ENCODE assay signal across 8 cellular contexts in genomic region chr7:2844153-2845077, GRCh38. TPM values are rescaled to one million over a fixed set of nuclear protein-coding genes. Genes with fewer than 3 reads are reported as not detected.
DNase-seq lines count a peak whose midpoint lies in the region; ATAC-seq and TF ChIP-seq lines count a peak whose summit lies in the region.

GNA12 (minus strand) TSS chr7:2844308; CDS start chr7:2844161, 147 bp downstream.

- no peaks in the 10 kb centered on the region for H3K36me3 Mint-ChIP-seq in activated naive CD4-positive, alpha-beta T cell treated with anti-CD3 and anti-CD28 coated beads, Interleukin-2, amount 50 U/mL, for 24 hours

- peak within 1 kb of the TSS; percentile 35 for H3K27ac Mint-ChIP-seq in activated naive CD4-positive, alpha-beta T cell treated with anti-CD3 and anti-CD28 coated beads, Interleukin-2, amount 50 U/mL, for 24 hours

- peak within 1 kb of the TSS; percentile 66 for H3K27ac ChIP-seq in osteoblast (ENCODE audit: low read depth, low read length)
- no peak within 1 kb of the TSS for H3K27ac ChIP-seq in thoracic aorta

- peak within 1 kb of the TSS; percentile 97 for H2AFZ ChIP-seq in osteoblast (ENCODE audit: low read length)

- H3K4me3 ChIP-seq in GM06990 (replicated peaks; ENCODE audit: low read depth, low read length) (peak within 1 kb of the TSS; percentile 79), osteoblast (ENCODE audit: insufficient read depth, low read length) (peak within 1 kb of the TSS; percentile 80), thoracic aorta (peak within 1 kb of the TSS; percentile 86)

- H3K4me3 Mint-ChIP-seq in activated naive CD4-positive, alpha-beta T cell treated with anti-CD3 and anti-CD28 coated beads, Interleukin-2, amount 50 U/mL, for 24 hours, result peak within 1 kb of the TSS; percentile 88

- no peak for TF ChIP-seq CTCF in GM06990 (IDR thresholded peaks at IDR 0.05; ENCODE audit: insufficient read depth, low read length, poor library complexity, severe bottlenecking)
- TF ChIP-seq CTCF in osteoblast (IDR thresholded peaks at IDR 0.05; ENCODE audit: extremely low read depth, low read depth, low read length), result no peak
- TF ChIP-seq CTCF in thoracic aorta (IDR thresholded peaks at IDR 0.05), result no peak

- peak within 1 kb of the TSS; percentile 99 for H3K4me2 ChIP-seq in osteoblast (ENCODE audit: insufficient read depth, low read length)

- H3K27me3 ChIP-seq in GM06990 (replicated peaks; ENCODE audit: control insufficient read depth, insufficient read depth, low read length) (no peaks in the 10 kb centered on the region), osteoblast (ENCODE audit: insufficient read depth, low read length) (no peaks in the 10 kb centered on the region), thoracic aorta (replicated peaks; ENCODE audit: insufficient read depth) (no peaks in the 10 kb centered on the region)

- no peaks in the 10 kb centered on the region for H3K9me3 ChIP-seq in osteoblast (ENCODE audit: low read depth, low read length)
- no peaks in the 10 kb centered on the region for H3K9me3 ChIP-seq in thoracic aorta

- ATAC-seq in HG02588 (IDR thresholded peaks at IDR 0.05; ENCODE audit: unreplicated experiment) (peak; percentile 93), SK-N-SH treated with all-trans-retinoic acid at 6 μM for 48 hours (peak; percentile 99), thoracic aorta (ENCODE audit: insufficient number of reproducible peaks, low FRiP score, low read depth) (peak; percentile 98)

- peaks cover 17% of the 10 kb centered on the region for H3K4me1 ChIP-seq in osteoblast (ENCODE audit: insufficient read depth, low read length)
- peaks cover 16 to 28% of the 10 kb centered on the region in 2 donors for H3K4me1 ChIP-seq in thoracic aorta (ENCODE audit: control insufficient read depth in 1 of 2, low read depth in 2 of 2)

- no peaks in the 10 kb centered on the region for H3K27me3 Mint-ChIP-seq in activated naive CD4-positive, alpha-beta T cell treated with anti-CD3 and anti-CD28 coated beads, Interleukin-2, amount 50 U/mL, for 24 hours

- peaks cover 49% of the 10 kb centered on the region for H3K4me1 Mint-ChIP-seq in activated naive CD4-positive, alpha-beta T cell treated with anti-CD3 and anti-CD28 coated beads, Interleukin-2, amount 50 U/mL, for 24 hours

- H3K36me3 ChIP-seq in GM06990 (ENCODE audit: control insufficient read depth, insufficient read depth, low read length) (no peaks in the 10 kb centered on the region), osteoblast (ENCODE audit: insufficient read depth, low read length) (peaks cover 10% of the 10 kb centered on the region), thoracic aorta (no peaks in the 10 kb centered on the region)

- H4K20me1 ChIP-seq in osteoblast (ENCODE audit: insufficient read depth, low read length), result peaks cover 21% of the 10 kb centered on the region

- no peaks in the 10 kb centered on the region for H3K9me3 Mint-ChIP-seq in activated naive CD4-positive, alpha-beta T cell treated with anti-CD3 and anti-CD28 coated beads, Interleukin-2, amount 50 U/mL, for 24 hours

- H3K79me2 ChIP-seq in osteoblast (ENCODE audit: insufficient read depth, low read length), result peaks cover 44% of the 10 kb centered on the region

- DNase-seq in GM06990 (ENCODE audit: extremely low read depth, insufficient read length), result peak; percentile 99
- peak; percentile 100 for DNase-seq in NCI-H1092 (lab: John Stamatoyannopoulos, UW)
- DNase-seq in glomerular endothelial cell (ENCODE audit: extremely low read depth, low read depth, low spot score), result peak; percentile 85
- peak; percentile 100 for DNase-seq in osteoblast (ENCODE audit: insufficient read length, low spot score, missing footprints)
- DNase-seq in thoracic aorta (ENCODE audit: low spot score), result peak; percentile 95

TF ChIP-seq in SK-N-SH treated with all-trans-retinoic acid at 6 μM for 48 hours, 23 proteins besides CTCF, POLR2A, EP300 and RAD21:
- TF ChIP-seq TSHZ2 (CRISPR knock-in tag; IDR thresholded peaks at IDR 0.05) (peak; percentile 38; the same call in 1 of the 2 replicates), POU6F1 (CRISPR knock-in tag; IDR thresholded peaks at IDR 0.05; ENCODE audit: borderline replicate concordance, low read depth) (no peak)

RNA-seq across cellular contexts. Expression of gene GNA12, which starts in this region (rescaled TPM):
- 70.8 and 86.9 TPM in 2 replicates for total RNA-seq in glomerular endothelial cell
- total RNA-seq in osteoblast, result 27.1 and 32.7 TPM in 2 replicates
- 10 to 100 TPM; 27.6 to 48.8 TPM for total RNA-seq in thoracic aorta
